In genomic region chrX:49192722-49193328, GRCh38 we compare ENCODE assay signal across 8 cellular contexts. TPM values are rescaled to one million over a fixed set of nuclear protein-coding genes. Genes with fewer than 3 reads are reported as not detected.
DNase-seq lines count a peak whose midpoint lies in the region; ATAC-seq and TF ChIP-seq lines count a peak whose summit lies in the region.

No MANE protein-coding gene starts in this region.

- intact Hi-C loops in lower lobe of right lung (cut with DNase I): no loop called here

- H3K4me1 ChIP-seq in Loucy (ENCODE audit: insufficient read depth, low read length, poor library complexity, severe bottlenecking) (peaks cover 7% of the 10 kb centered on the region), lower lobe of right lung (peaks cover 5% of the 10 kb centered on the region)

- H3K36me3 Mint-ChIP-seq in activated naive CD8-positive, alpha-beta T cell treated with anti-CD3 and anti-CD28 coated beads, Interleukin-2, amount 10 ng/mL, durations not matched to agents 7 days and 5 days: no peaks in the 10 kb centered on the region

- peaks cover 30% of the 10 kb centered on the region for H3K4me1 Mint-ChIP-seq in activated naive CD8-positive, alpha-beta T cell treated with anti-CD3 and anti-CD28 coated beads, Interleukin-2, amount 10 ng/mL, durations not matched to agents 7 days and 5 days

- no peak overlapping the region for H2AFZ ChIP-seq in Loucy (ENCODE audit: low read length)

- no peaks in the 10 kb centered on the region for H3K9me3 Mint-ChIP-seq in activated naive CD8-positive, alpha-beta T cell treated with anti-CD3 and anti-CD28 coated beads, Interleukin-2, amount 10 ng/mL, durations not matched to agents 7 days and 5 days

- H3K27ac ChIP-seq in lower lobe of right lung: no peak overlapping the region

- H3K9ac ChIP-seq in Loucy (ENCODE audit: low read depth, low read length, poor library complexity, severe bottlenecking): no peak overlapping the region

- H3K27me3 Mint-ChIP-seq in activated naive CD8-positive, alpha-beta T cell treated with anti-CD3 and anti-CD28 coated beads, Interleukin-2, amount 10 ng/mL, durations not matched to agents 7 days and 5 days: no peaks in the 10 kb centered on the region

- TF ChIP-seq CTCF in Loucy (conservative IDR thresholded peaks at IDR 0.05; ENCODE audit: low read length): peak; percentile 68
- TF ChIP-seq CTCF in lower lobe of right lung (IDR thresholded peaks at IDR 0.05): peak; percentile 50

- no peaks in the 10 kb centered on the region for H3K27me3 ChIP-seq in Loucy (ENCODE audit: insufficient read depth, low read length, poor library complexity, severe bottlenecking)
- no peaks in the 10 kb centered on the region for H3K27me3 ChIP-seq in lower lobe of right lung (ENCODE audit: low read depth)

- DNase-seq in NOMO-1 treated with DMSO at 0.1 percent for 48 hours (lab: John Stamatoyannopoulos, UW; ENCODE audit: unreplicated experiment) (peak; percentile 24), NOMO-1 treated with dmso at 0.1 percent for 144 hours (lab: John Stamatoyannopoulos, UW; ENCODE audit: unreplicated experiment) (no peak), lower lobe of right lung (no peak), amniotic stem cell (lab: John Stamatoyannopoulos, UW) (no peak)
- no peak for DNase-seq in activated naive CD8-positive, alpha-beta T cell treated with anti-CD3 and anti-CD28 coated beads, Interleukin-2, amount 10 ng/mL, durations not matched to agents 7 days and 5 days

- H3K4me2 ChIP-seq in Loucy (ENCODE audit: low read depth, low read length, poor library complexity, severe bottlenecking): no peak overlapping the region

- H3K9me3 ChIP-seq in Loucy (ENCODE audit: insufficient read depth, low read depth, low read length) (no peaks in the 10 kb centered on the region), lower lobe of right lung (no peaks in the 10 kb centered on the region)

- H3K4me3 ChIP-seq in Loucy (ENCODE audit: low read length, poor library complexity, severe bottlenecking) (no peak overlapping the region), lower lobe of right lung (no peak overlapping the region)

- peaks cover 6% of the 10 kb centered on the region for H3K79me2 ChIP-seq in Loucy (ENCODE audit: insufficient read depth, low read length)

- H3K36me3 ChIP-seq in Loucy (ENCODE audit: insufficient read depth, low read length) (no peaks in the 10 kb centered on the region), lower lobe of right lung (no peaks in the 10 kb centered on the region)

- H4K20me1 ChIP-seq in Loucy (ENCODE audit: insufficient read depth, low read length, poor library complexity, severe bottlenecking): no peaks in the 10 kb centered on the region

- ATAC-seq in activated naive CD8-positive, alpha-beta T cell treated with anti-CD3 and anti-CD28 coated beads, Interleukin-2, amount 10 ng/mL, durations not matched to agents 7 days and 5 days (ENCODE audit: low read depth): no peak
- no peak for ATAC-seq in lower lobe of right lung
- no peak for ATAC-seq in GM18907 (IDR thresholded peaks at IDR 0.05; ENCODE audit: unreplicated experiment)
- no peak for ATAC-seq in HG02970 (IDR thresholded peaks at IDR 0.05; ENCODE audit: low FRiP score, unreplicated experiment)

- peak overlapping the region; percentile 78 for H3K27ac Mint-ChIP-seq in activated naive CD8-positive, alpha-beta T cell treated with anti-CD3 and anti-CD28 coated beads, Interleukin-2, amount 10 ng/mL, durations not matched to agents 7 days and 5 days

- H3K9me2 ChIP-seq in Loucy (replicated peaks; ENCODE audit: low read depth, low read length): no peaks in the 10 kb centered on the region

- no peaks in the 10 kb centered on the region for H3F3A ChIP-seq in Loucy (ENCODE audit: low read depth)

- peak overlapping the region; percentile 60 for H3K4me3 Mint-ChIP-seq in activated naive CD8-positive, alpha-beta T cell treated with anti-CD3 and anti-CD28 coated beads, Interleukin-2, amount 10 ng/mL, durations not matched to agents 7 days and 5 days

- POLR2A ChIA-PET in activated naive CD8-positive, alpha-beta T cell treated with anti-CD3 and anti-CD28 coated beads, Interleukin-2, amount 10 ng/mL, durations not matched to agents 7 days and 5 days (lab: Charles Lee): interaction anchor here (1.0 to 2.0 kb wide), 4 partner anchors 25 to 98 kb away, joined by 3 to 12 read pairs (median 6); partner anchors contain the start of gene PPP1R3F

RNA-seq across cellular contexts. Expression of gene PRICKLE3, which starts 6.7 kb away (rescaled TPM):
- total RNA-seq in activated naive CD8-positive, alpha-beta T cell treated with anti-CD3 and anti-CD28 coated beads, Interleukin-2, amount 10 ng/mL, durations not matched to agents 7 days and 5 days: 10 to 100 TPM; 16.1 to 16.7 TPM
- total RNA-seq in lower lobe of right lung: 13.1 TPM

RNA-seq across cellular contexts. Expression of gene SYP, which starts 7.2 kb away (rescaled TPM):
- 1 to 10 TPM; 2.6 to 3.6 TPM for total RNA-seq in activated naive CD8-positive, alpha-beta T cell treated with anti-CD3 and anti-CD28 coated beads, Interleukin-2, amount 10 ng/mL, durations not matched to agents 7 days and 5 days
- 4.2 TPM for total RNA-seq in lower lobe of right lung

RNA-seq across cellular contexts. Expression of gene PLP2, which starts 21.1 kb away (rescaled TPM):
- total RNA-seq in activated naive CD8-positive, alpha-beta T cell treated with anti-CD3 and anti-CD28 coated beads, Interleukin-2, amount 10 ng/mL, durations not matched to agents 7 days and 5 days: 10 to 100 TPM; 47.5 to 50.4 TPM
- 91.8 TPM for total RNA-seq in lower lobe of right lung

RNA-seq across cellular contexts. Expression of gene MAGIX, which starts 30.3 kb away (rescaled TPM):
- 1 to 10 TPM in 1 of 2 experiments, under 1 TPM in 1; 0.91 to 1.1 TPM for total RNA-seq in activated naive CD8-positive, alpha-beta T cell treated with anti-CD3 and anti-CD28 coated beads, Interleukin-2, amount 10 ng/mL, durations not matched to agents 7 days and 5 days
- total RNA-seq in lower lobe of right lung: 6.7 TPM

RNA-seq across cellular contexts. Expression of gene CACNA1F, which starts 40.3 kb away (rescaled TPM):
- total RNA-seq in activated naive CD8-positive, alpha-beta T cell treated with anti-CD3 and anti-CD28 coated beads, Interleukin-2, amount 10 ng/mL, durations not matched to agents 7 days and 5 days: 1 to 10 TPM; 1.7 to 2.2 TPM
- 1.4 TPM for total RNA-seq in lower lobe of right lung
